8 cellular contexts compared by ENCODE assay signal in the genomic region with DNA sequence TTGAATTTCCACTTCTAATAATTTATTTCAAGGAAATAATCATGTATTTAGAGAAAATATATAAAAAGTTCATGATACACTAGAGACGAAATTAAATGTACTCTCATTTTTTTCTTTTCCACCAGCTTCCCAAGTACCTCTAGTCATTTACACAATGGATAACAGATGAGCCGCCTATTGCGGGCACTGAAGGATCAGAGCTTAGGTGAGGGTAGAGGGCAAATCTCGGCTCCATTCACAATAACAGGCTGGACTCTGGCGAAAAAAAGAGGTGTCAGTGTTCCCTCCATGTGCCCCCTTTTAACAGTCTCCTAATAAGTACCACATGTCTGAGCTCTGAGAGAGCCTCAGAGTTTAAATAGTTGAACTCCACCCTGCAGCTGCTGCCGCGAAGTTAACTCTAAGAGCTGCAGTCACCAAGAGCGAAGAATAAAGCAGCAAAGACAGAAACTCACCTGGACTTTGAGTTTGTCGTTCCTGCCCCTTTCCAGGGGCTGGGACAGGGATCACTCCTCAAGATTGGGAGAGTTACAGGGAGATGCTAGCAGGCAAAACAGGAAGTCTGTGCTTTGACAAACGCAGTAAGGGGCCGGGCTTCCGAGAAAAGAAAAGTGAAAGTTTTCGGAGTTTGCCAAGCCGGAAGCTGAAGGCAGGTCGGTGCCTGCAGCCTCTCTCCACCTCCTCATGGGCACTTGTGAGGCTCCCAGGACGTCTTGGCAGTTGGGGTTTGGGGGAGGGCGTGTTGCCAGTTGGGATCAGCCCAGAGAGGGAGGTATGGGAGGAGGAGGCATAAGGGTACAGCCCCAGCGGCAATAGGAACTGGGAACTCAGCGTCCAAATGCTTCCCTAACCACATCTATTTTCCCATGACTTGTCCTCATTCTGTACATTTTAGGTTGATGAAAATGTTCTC. TPM values are rescaled to one million over a fixed set of nuclear protein-coding genes. Genes with fewer than 3 reads are reported as not detected.
DNase-seq lines count a peak whose midpoint lies in the region; ATAC-seq and TF ChIP-seq lines count a peak whose summit lies in the region.

Gene SP110 (minus strand): TSS at position 566 of the 913 bp plus-strand sequence. CDS start 3,057 bp downstream, outside the sequence.

- peaks cover 12 to 21% of the 10 kb centered on the region in 2 donors for H3K36me3 Mint-ChIP-seq in CD14-positive monocyte

- intact Hi-C loops in CD14-positive monocyte (cut with micrococcal nuclease) = loop anchor here (5.0 to 10.0 kb wide), 2 partner anchors 108 to 195 kb away; partner anchors contain the start of genes SP100 (in 2 of the 2) and SP140L (in 2 of the 2)
- intact Hi-C loops in testis (cut with DNase I; ENCODE audit: low total_unique reads) = no loop called here

- peak within 1 kb of the TSS; percentile 48 for H3K4me3 ChIP-seq in SJSA1
- peak within 1 kb of the TSS; percentile 79 for H3K4me3 ChIP-seq in osteoblast (ENCODE audit: insufficient read depth, low read length)
- peak within 1 kb of the TSS; percentile 61 to 68 for H3K4me3 ChIP-seq in testis

- H4K20me1 ChIP-seq in osteoblast (ENCODE audit: insufficient read depth, low read length) = no peaks in the 10 kb centered on the region

- peak within 1 kb of the TSS; percentile 96 to 99 (median 97) for H3K27ac Mint-ChIP-seq in CD14-positive monocyte

- DNase-seq in CD14-positive monocyte (ENCODE audit: low spot score) (peak; percentile 70), SJSA1 (ENCODE audit: low read depth in 1 of 2, low spot score in 2 of 2) (peak; percentile 81 to 82), glomerular endothelial cell (ENCODE audit: extremely low read depth, low read depth, low spot score) (no peak), osteoblast (ENCODE audit: insufficient read length, low spot score, missing footprints) (peak; percentile 82), testis (peak; percentile 83)
- peak; percentile 74 for DNase-seq in activated naive CD4-positive, alpha-beta T cell treated with anti-CD3 and anti-CD28 coated beads, Interleukin-2, amount 50 U/mL, for 16 hours

- TF ChIP-seq POLR2A in testis (IDR thresholded peaks at IDR 0.05) = no peak

- TF ChIP-seq CTCF in CD14-positive monocyte (IDR thresholded peaks at IDR 0.05) (no peak), osteoblast (IDR thresholded peaks at IDR 0.05; ENCODE audit: extremely low read depth, low read depth, low read length) (no peak), testis (IDR thresholded peaks at IDR 0.05) (no peak)

- H3K4me1 Mint-ChIP-seq in CD14-positive monocyte = peaks cover 52% of the 10 kb centered on the region

- H3K27ac ChIP-seq in SJSA1 (peak within 1 kb of the TSS; percentile 56), osteoblast (ENCODE audit: low read depth, low read length) (peak within 1 kb of the TSS; percentile 60), testis (peak within 1 kb of the TSS; percentile 66 to 85)

- H3K9me3 Mint-ChIP-seq in CD14-positive monocyte = no peaks in the 10 kb centered on the region

- H3K9me3 ChIP-seq in SJSA1 (replicated peaks) (no peaks in the 10 kb centered on the region), osteoblast (ENCODE audit: low read depth, low read length) (no peaks in the 10 kb centered on the region), testis (no peaks in the 10 kb centered on the region)

- ATAC-seq in GM19351 (IDR thresholded peaks at IDR 0.05; ENCODE audit: unreplicated experiment) = peak; percentile 83
- peak; percentile 73 for ATAC-seq in HG03521 (IDR thresholded peaks at IDR 0.05; ENCODE audit: unreplicated experiment)

- no peaks in the 10 kb centered on the region for H3K79me2 ChIP-seq in osteoblast (ENCODE audit: insufficient read depth, low read length)

- H3K27me3 Mint-ChIP-seq in CD14-positive monocyte (ENCODE audit: low read depth in 3 of 3) = no peaks in the 10 kb centered on the region

- H3K4me1 ChIP-seq in SJSA1 (replicated peaks) = peaks cover 13% of the 10 kb centered on the region
- H3K4me1 ChIP-seq in osteoblast (ENCODE audit: insufficient read depth, low read length) = peaks cover 11% of the 10 kb centered on the region
- no peaks in the 10 kb centered on the region for H3K4me1 ChIP-seq in testis

- peak within 1 kb of the TSS; percentile 93 for H3K4me2 ChIP-seq in osteoblast (ENCODE audit: insufficient read depth, low read length)

- peak within 1 kb of the TSS; percentile 91 for H2AFZ ChIP-seq in osteoblast (ENCODE audit: low read length)

- 1 to 2% methylated on average over 15 to 19 of the region's 19 CpGs for whole genome bisulfite sequencing in testis, 2 donors

- H3K27me3 ChIP-seq in SJSA1 (replicated peaks) (no peaks in the 10 kb centered on the region), osteoblast (ENCODE audit: insufficient read depth, low read length) (no peaks in the 10 kb centered on the region), testis (no peaks in the 10 kb centered on the region)

- H3K36me3 ChIP-seq in SJSA1 (no peaks in the 10 kb centered on the region; the same call in 1 of the 2 replicates), osteoblast (ENCODE audit: insufficient read depth, low read length) (peaks cover 14% of the 10 kb centered on the region), testis (ENCODE audit: low read depth, missing control alignments) (no peaks in the 10 kb centered on the region)

- peak within 1 kb of the TSS; percentile 97 to 99 for H3K4me3 Mint-ChIP-seq in CD14-positive monocyte

RNA-seq across cellular contexts. Expression of gene SP110, which starts in this region (rescaled TPM):
- 10 to 100 TPM; 39.1 to 65.5 TPM for polyA plus RNA-seq in CD14-positive monocyte
- total RNA-seq in SJSA1 (2014; rRNA removed; shearing (Covaris generic)) = 13.1 and 13.9 TPM in 2 replicates
- 20.5 and 25.7 TPM in 2 replicates for total RNA-seq in glomerular endothelial cell
- 15.3 and 15.9 TPM in 2 replicates for total RNA-seq in osteoblast
- 10 to 100 TPM; 15.3 to 17.7 TPM for total RNA-seq in testis
- polyA plus RNA-seq in testis (ENCODE audit: insufficient read depth, low read depth, low replicate concordance) = 7.5 TPM
